ENCODE assay signal across 13 cellular contexts in the genomic region with DNA sequence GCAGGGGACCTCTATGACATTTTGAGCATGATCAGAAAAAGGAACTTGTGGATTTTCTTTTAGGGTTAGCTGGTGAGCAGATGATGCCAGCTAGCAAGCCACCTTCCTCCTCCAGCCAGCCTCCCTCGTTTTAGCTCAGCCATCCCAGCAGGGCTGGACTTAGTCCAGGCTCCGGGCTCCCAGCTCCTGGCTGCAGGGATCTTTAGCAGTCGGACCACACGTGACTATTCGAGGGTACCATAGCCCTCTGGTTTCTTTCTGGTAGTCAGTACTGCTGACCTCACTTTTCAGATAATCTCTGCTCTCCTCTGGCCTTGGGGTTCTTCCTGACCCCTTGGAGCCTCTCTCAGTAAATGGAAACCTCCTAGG. TPM values are rescaled to one million over a fixed set of nuclear protein-coding genes. Genes with fewer than 3 reads are reported as not detected.
A peak's percentile ranks its signal among the peaks of the same experiment; 100 is the strongest.
DNase-seq lines count a peak whose midpoint lies in the region; ATAC-seq, FAIRE-seq and TF ChIP-seq lines count a peak whose summit lies in the region.
"Had no signal": no experiment of that assay in that cellular context is flagged by ENCODE, and none has a peak within 500 bp of the region (broad histone marks: within the 10 kb centered on the region; RNA-seq: fewer than 3 reads in every experiment).

No MANE protein-coding gene starts in this region.

- FAIRE-seq in urothelium cell line (lab: Jason Lieb, UNC) = no peak
- FAIRE-seq: astrocyte had no signal

- TF ChIP-seq CTCF in GM20000 (IDR thresholded peaks at IDR 0.05; ENCODE audit: extremely low read depth, missing control alignments) = no peak

- H3K36me3 Mint-ChIP-seq in activated CD8-positive, alpha-beta memory T cell treated with anti-CD3 and anti-CD28 coated beads, Interleukin-2, amount 10 ng/mL, durations not matched to agents 7 days and 5 days = peaks cover 19% of the 10 kb centered on the region
- H3K36me3 Mint-ChIP-seq in central memory CD8-positive, alpha-beta T cell (ENCODE audit: insufficient read depth) = peaks cover 26% of the 10 kb centered on the region
- H3K36me3 Mint-ChIP-seq in stimulated activated naive B cell treated with anti-CD40 and anti-IgM and Interleukin-4, amounts not matched to agents 10 μg/mL and 1 μg/mL and 100 μg/mL, for 72 hours = peaks cover 40 to 57% of the 10 kb centered on the region in 2 donors

- peaks cover 87% of the 10 kb centered on the region for H3K4me1 Mint-ChIP-seq in activated CD8-positive, alpha-beta memory T cell treated with anti-CD3 and anti-CD28 coated beads, Interleukin-2, amount 10 ng/mL, durations not matched to agents 7 days and 5 days
- H3K4me1 Mint-ChIP-seq in central memory CD8-positive, alpha-beta T cell = peaks cover 96% of the 10 kb centered on the region
- peaks cover 73 to 97% of the 10 kb centered on the region in 2 donors for H3K4me1 Mint-ChIP-seq in stimulated activated naive B cell treated with anti-CD40 and anti-IgM and Interleukin-4, amounts not matched to agents 10 μg/mL and 1 μg/mL and 100 μg/mL, for 72 hours

- peak overlapping the region; percentile 59 for H3K4me3 Mint-ChIP-seq in activated CD8-positive, alpha-beta memory T cell treated with anti-CD3 and anti-CD28 coated beads, Interleukin-2, amount 10 ng/mL, durations not matched to agents 7 days and 5 days
- peak overlapping the region; percentile 76 for H3K4me3 Mint-ChIP-seq in central memory CD8-positive, alpha-beta T cell
- peak overlapping the region; percentile 73 to 82 for H3K4me3 Mint-ChIP-seq in stimulated activated naive B cell treated with anti-CD40 and anti-IgM and Interleukin-4, amounts not matched to agents 10 μg/mL and 1 μg/mL and 100 μg/mL, for 72 hours

- no peaks in the 10 kb centered on the region for H3K27me3 Mint-ChIP-seq in activated CD8-positive, alpha-beta memory T cell treated with anti-CD3 and anti-CD28 coated beads, Interleukin-2, amount 10 ng/mL, durations not matched to agents 7 days and 5 days
- no peaks in the 10 kb centered on the region for H3K27me3 Mint-ChIP-seq in central memory CD8-positive, alpha-beta T cell
- H3K27me3 Mint-ChIP-seq in stimulated activated naive B cell treated with anti-CD40 and anti-IgM and Interleukin-4, amounts not matched to agents 10 μg/mL and 1 μg/mL and 100 μg/mL, for 72 hours = no peaks in the 10 kb centered on the region

- peak overlapping the region; percentile 81 for H3K27ac Mint-ChIP-seq in activated CD8-positive, alpha-beta memory T cell treated with anti-CD3 and anti-CD28 coated beads, Interleukin-2, amount 10 ng/mL, durations not matched to agents 7 days and 5 days
- peak overlapping the region; percentile 91 for H3K27ac Mint-ChIP-seq in central memory CD8-positive, alpha-beta T cell (ENCODE audit: low read depth)
- peak overlapping the region; percentile 95 for H3K27ac Mint-ChIP-seq in stimulated activated naive B cell treated with anti-CD40 and anti-IgM and Interleukin-4, amounts not matched to agents 10 μg/mL and 1 μg/mL and 100 μg/mL, for 72 hours

- DNase-seq in activated CD8-positive, alpha-beta memory T cell treated with anti-CD3 and anti-CD28 coated beads, Interleukin-2, amount 10 ng/mL, durations not matched to agents 7 days and 5 days = no peak
- no peak for DNase-seq in activated CD8-positive, alpha-beta memory T cell treated with anti-CD3 and anti-CD28 coated beads, Interleukin-2, amount 50 U/mL, for 48 hours
- no peak for DNase-seq in central memory CD8-positive, alpha-beta T cell (ENCODE audit: low spot score in 2 of 2)
- no peak for DNase-seq in stimulated activated naive B cell treated with anti-CD40 and anti-IgM and Interleukin-4, amounts not matched to agents 10 μg/mL and 1 μg/mL and 100 μg/mL, for 72 hours
- DNase-seq in urothelium cell line (ENCODE audit: low spot score) (no peak), GM20000 (ENCODE audit: low spot score) (no peak), LoVo (ENCODE audit: low spot score) (no peak)
- DNase-seq: activated CD4-positive, CD25-positive, alpha-beta regulatory T cell; left colon; NCI-H1436 had no signal

- CTCF ChIA-PET in activated CD8-positive, alpha-beta memory T cell treated with anti-CD3 and anti-CD28 coated beads, Interleukin-2, amount 10 ng/mL, durations not matched to agents 7 days and 5 days (lab: Charles Lee) = interaction anchor here (1.2 to 4.4 kb wide), 3 partner anchors 11 to 29 kb away, joined by 3 to 35 read pairs (median 3); no protein-coding TSS in a partner anchor

- no peaks in the 10 kb centered on the region for H3K9me3 Mint-ChIP-seq in activated CD8-positive, alpha-beta memory T cell treated with anti-CD3 and anti-CD28 coated beads, Interleukin-2, amount 10 ng/mL, durations not matched to agents 7 days and 5 days (ENCODE audit: low read depth)
- no peaks in the 10 kb centered on the region for H3K9me3 Mint-ChIP-seq in central memory CD8-positive, alpha-beta T cell
- H3K9me3 Mint-ChIP-seq in stimulated activated naive B cell treated with anti-CD40 and anti-IgM and Interleukin-4, amounts not matched to agents 10 μg/mL and 1 μg/mL and 100 μg/mL, for 72 hours = peaks cover 0 to 2% of the 10 kb centered on the region in 2 donors

- ATAC-seq in activated CD8-positive, alpha-beta memory T cell treated with anti-CD3 and anti-CD28 coated beads, Interleukin-2, amount 10 ng/mL, durations not matched to agents 7 days and 5 days = peak; percentile 11
- peak; percentile 4 for ATAC-seq in HG03442 (IDR thresholded peaks at IDR 0.05; ENCODE audit: unreplicated experiment)
- no peak for ATAC-seq in central memory CD8-positive, alpha-beta T cell (replicated peaks; ENCODE audit: extremely low read depth, poor library complexity, severe bottlenecking)
- ATAC-seq in stimulated activated naive B cell treated with anti-CD40 and anti-IgM and Interleukin-4, amounts not matched to agents 10 μg/mL and 1 μg/mL and 100 μg/mL, for 72 hours (replicated peaks) = no peak
- ATAC-seq: left colon, Panc1 had no signal

RNA-seq across cellular contexts. Expression of a gene that starts 31.8 kb away (rescaled TPM):
- total RNA-seq in activated CD8-positive, alpha-beta memory T cell treated with anti-CD3 and anti-CD28 coated beads, Interleukin-2, amount 10 ng/mL, durations not matched to agents 7 days and 5 days = 10 to 100 TPM; 51.6 to 54.1 TPM

Comparison
In these comparisons a context has a peak if more than half of its experiments do, and no peak if none do; other contexts are left out.
1. ATAC-seq: peak in activated CD8-positive, alpha-beta memory T cell treated with anti-CD3 and anti-CD28 coated beads, Interleukin-2, amount 10 ng/mL, durations not matched to agents 7 days and 5 days (single experiment) and HG03442 (single experiment); none in central memory CD8-positive, alpha-beta T cell (single experiment) and stimulated activated naive B cell treated with anti-CD40 and anti-IgM and Interleukin-4, amounts not matched to agents 10 μg/mL and 1 μg/mL and 100 μg/mL, for 72 hours (0 of 2).
2. Peak in every context shown above with its lines, with median percentiles within 50 percentile points of each other: H3K27ac Mint-ChIP-seq and H3K4me3 Mint-ChIP-seq.